ENCODE assay signal across 8 cellular contexts in genomic region chr17:4420692-4421131, GRCh38. TPM values are rescaled to one million over a fixed set of nuclear protein-coding genes. Genes with fewer than 3 reads are reported as not detected.
A peak's percentile ranks its signal among the peaks of the same experiment; 100 is the strongest.
DNase-seq lines count a peak whose midpoint lies in the region; ATAC-seq and TF ChIP-seq lines count a peak whose summit lies in the region.

No MANE protein-coding gene starts in this region.

- peak overlapping the region; percentile 91 for H2AFZ ChIP-seq in HCT116 (ENCODE audit: low read depth, low read length, poor library complexity, severe bottlenecking)

- no peaks in the 10 kb centered on the region for H4K20me1 ChIP-seq in HCT116 (ENCODE audit: insufficient read depth)

- peaks cover 0 to 7% (median 5%) of the 10 kb centered on the region in 7 donors for H3K9me3 Mint-ChIP-seq in CD14-positive monocyte
- H3K9me3 Mint-ChIP-seq in activated CD4-positive, alpha-beta memory T cell treated with anti-CD3 and anti-CD28 coated beads for 36 hours = no peaks in the 10 kb centered on the region

- H3K36me3 Mint-ChIP-seq in CD14-positive monocyte = no peaks in the 10 kb centered on the region
- H3K36me3 Mint-ChIP-seq in activated CD4-positive, alpha-beta memory T cell treated with anti-CD3 and anti-CD28 coated beads for 36 hours = no peaks in the 10 kb centered on the region

- intact Hi-C loops in CD14-positive monocyte (cut with micrococcal nuclease) (loop anchor here in 1 of 2 donors (5.0 to 10.0 kb wide), 2 partner anchors 144 to 207 kb away; partner anchors contain the start of gene GGT6), HCT116 (cut with micrococcal nuclease) (loop anchor here (1.0 to 5.0 kb wide), 3 partner anchors 112 to 468 kb away; no protein-coding TSS in a partner anchor)
- intact Hi-C loops in activated CD4-positive, alpha-beta memory T cell treated with anti-CD3 and anti-CD28 coated beads for 36 hours (cut with micrococcal nuclease) = loop anchor here (5.0 kb wide), 2 partner anchors 147 to 207 kb away; no protein-coding TSS in a partner anchor

- H3K4me3 Mint-ChIP-seq in CD14-positive monocyte = peak overlapping the region in 1 of 2 donors; percentile 46
- H3K4me3 Mint-ChIP-seq in activated CD4-positive, alpha-beta memory T cell treated with anti-CD3 and anti-CD28 coated beads for 36 hours = no peak overlapping the region

- no peaks in the 10 kb centered on the region for H3K36me3 ChIP-seq in HCT116 (ENCODE audit: control insufficient read depth in 1 of 2, insufficient read depth in 2 of 2, low read length in 2 of 2)
- H3K36me3 ChIP-seq in effector memory CD4-positive, alpha-beta T cell (ENCODE audit: control insufficient read depth, insufficient read depth, low read length) = no peaks in the 10 kb centered on the region

- no peak overlapping the region for H3K9ac ChIP-seq in HCT116 (ENCODE audit: low read length)

- H3K27me3 ChIP-seq in HCT116 (ENCODE audit: insufficient read depth, low read length) = no peaks in the 10 kb centered on the region
- H3K27me3 ChIP-seq in effector memory CD4-positive, alpha-beta T cell (replicated peaks; ENCODE audit: control insufficient read depth, insufficient read depth, low read length, poor library complexity, severe bottlenecking) = no peaks in the 10 kb centered on the region

- POLR2A ChIA-PET in HCT116 (lab: Charles Lee) = interaction anchor here (1.0 kb wide), 1 partner anchor 135 kb away, joined by 4 read pairs; the partner anchor contains the start of gene MYBBP1A
- POLR2A ChIA-PET in activated CD4-positive, alpha-beta memory T cell treated with anti-CD3 and anti-CD28 coated beads for 36 hours (lab: Charles Lee) = no interaction called here

- no peak overlapping the region for H3K4me3 ChIP-seq in HCT116 (replicated peaks in 1 of 2; ENCODE audit: low read depth in 1 of 2, low read length in 2 of 2)
- H3K4me3 ChIP-seq in effector memory CD4-positive, alpha-beta T cell (ENCODE audit: insufficient read depth, low read depth, low read length, poor library complexity, severe bottlenecking) = no peak overlapping the region

- H3K27ac ChIP-seq in HCT116 (ENCODE audit: low read depth, low read length) = no peak overlapping the region
- H3K27ac ChIP-seq in effector memory CD4-positive, alpha-beta T cell (ENCODE audit: insufficient read depth, low read length, poor library complexity, severe bottlenecking) = no peak overlapping the region

- H3K9me2 ChIP-seq in HCT116 (ENCODE audit: insufficient read depth) = no peaks in the 10 kb centered on the region

- TF ChIP-seq POLR2A in HCT116 (IDR thresholded peaks at IDR 0.05; ENCODE audit: borderline replicate concordance, extremely low read depth, insufficient read depth, insufficient read length) = no peak

- RAD21 ChIA-PET in HCT116 (lab: Charles Lee; ENCODE audit: low non-redundant PET in 1 of 2, low total read pairs in 2 of 2, uncharacterized antibody in 2 of 2, unreplicated experiment in 2 of 2) = interaction anchor here in 1 of 2 experiments (0.7 to 1.0 kb wide), 2 partner anchors 93 to 114 kb away, joined by 3 to 4 read pairs; no protein-coding TSS in a partner anchor

- DNase-seq in CD14-positive monocyte (ENCODE audit: low spot score) = peak; percentile 62
- DNase-seq in HCT116 (ENCODE audit: low read depth, low spot score) = peak; percentile 71
- DNase-seq in NCI-H748 treated with DMSO at 0.1 percent for 48 hours (lab: John Stamatoyannopoulos, UW) = peak; percentile 69
- peak; percentile 68 for DNase-seq in activated CD4-positive, alpha-beta memory T cell treated with anti-CD3 and anti-CD28 coated beads for 36 hours
- DNase-seq in effector memory CD4-positive, alpha-beta T cell = peak; percentile 7 to 34 (median 17)
- peak; percentile 91 for DNase-seq in medulla oblongata (ENCODE audit: extremely low spot score)
- DNase-seq in stimulated activated CD8-positive, alpha-beta memory T cell treated with anti-CD3 and anti-CD28 coated beads, Interleukin-4, amount 100 ng/mL, for 24 hours (ENCODE audit: low read depth) = peak; percentile 31
- no peak for DNase-seq in mesenteric fat pad (ENCODE audit: low spot score)

- peaks cover 26% of the 10 kb centered on the region for H3K4me1 Mint-ChIP-seq in CD14-positive monocyte
- H3K4me1 Mint-ChIP-seq in activated CD4-positive, alpha-beta memory T cell treated with anti-CD3 and anti-CD28 coated beads for 36 hours (ENCODE audit: low read depth) = peaks cover 3% of the 10 kb centered on the region

- peaks cover 3 to 6% of the 10 kb centered on the region in 2 experiments; a peak in 2 of 4 replicates for H3K4me1 ChIP-seq in HCT116 (ENCODE audit: control insufficient read depth in 1 of 2, insufficient read depth in 2 of 2, low read length in 2 of 2)
- H3K4me1 ChIP-seq in effector memory CD4-positive, alpha-beta T cell (ENCODE audit: control insufficient read depth, insufficient read depth, low read length, poor library complexity, severe bottlenecking) = no peaks in the 10 kb centered on the region

- H3K4me2 ChIP-seq in HCT116 (ENCODE audit: low read length) = peak overlapping the region; percentile 54

- no peak overlapping the region for H3K27ac Mint-ChIP-seq in CD14-positive monocyte
- H3K27ac Mint-ChIP-seq in activated CD4-positive, alpha-beta memory T cell treated with anti-CD3 and anti-CD28 coated beads for 36 hours = no peak overlapping the region

- no peaks in the 10 kb centered on the region for H3K79me2 ChIP-seq in HCT116 (ENCODE audit: insufficient read depth, low read length)

- BruUV-seq in HCT116 (replicated peaks; lab: Mats Ljungman, UMichigan) = no TSS peak

- H3K27me3 Mint-ChIP-seq in CD14-positive monocyte (ENCODE audit: low read depth in 3 of 3) = peaks cover 2 to 6% (median 5%) of the 10 kb centered on the region in 3 donors
- H3K27me3 Mint-ChIP-seq in activated CD4-positive, alpha-beta memory T cell treated with anti-CD3 and anti-CD28 coated beads for 36 hours = no peaks in the 10 kb centered on the region

- ATAC-seq in HCT116 = peak; percentile 96

- H3K9me3 ChIP-seq in HCT116 (ENCODE audit: control insufficient read depth in 1 of 2, insufficient read depth in 1 of 2, low read depth in 1 of 2, low read length in 2 of 2) = no peaks in the 10 kb centered on the region
- no peaks in the 10 kb centered on the region for H3K9me3 ChIP-seq in effector memory CD4-positive, alpha-beta T cell (ENCODE audit: control insufficient read depth, low read length)

- peak; percentile 95 for TF ChIP-seq RAD21 in HCT116 (IDR thresholded peaks at IDR 0.05; ENCODE audit: low read depth)

- peak; percentile 93 for TF ChIP-seq CTCF in CD14-positive monocyte (IDR thresholded peaks at IDR 0.05)
- peak; percentile 83 to 87 (median 85) for TF ChIP-seq CTCF in HCT116 (IDR thresholded peaks at IDR 0.05 in 2 of 3, conservative IDR thresholded peaks at IDR 0.05 in 1 of 3; ENCODE audit: borderline replicate concordance in 1 of 3, insufficient read depth in 1 of 3, low read depth in 2 of 3, low read length in 2 of 3)

- CTCF ChIA-PET in HCT116 (lab: Charles Lee) = interaction anchor here (0.6 to 1.4 kb wide), 12 partner anchors 10 to 577 kb away, joined by 3 to 10 read pairs (median 3); no protein-coding TSS in a partner anchor
- CTCF ChIA-PET in activated CD4-positive, alpha-beta memory T cell treated with anti-CD3 and anti-CD28 coated beads for 36 hours (lab: Charles Lee) = interaction anchor here (0.6 to 5.1 kb wide), 27 partner anchors 10 to 667 kb away, joined by 3 to 37 read pairs (median 4); partner anchors contain the start of genes SPNS2 and SPNS3

TF ChIP-seq in HCT116, 20 proteins besides CTCF, POLR2A, EP300 and RAD21 (continues in another document):
- TF ChIP-seq FOSL1 (IDR thresholded peaks at IDR 0.05; ENCODE audit: low read depth) (no peak), SP1 (IDR thresholded peaks at IDR 0.05; ENCODE audit: low read depth) (no peak), JUND (IDR thresholded peaks at IDR 0.05) (no peak), ELF1 (IDR thresholded peaks at IDR 0.05; ENCODE audit: borderline replicate concordance, low read depth) (no peak), SIN3A (IDR thresholded peaks at IDR 0.05; ENCODE audit: low read depth) (no peak), EZH2 (IDR thresholded peaks at IDR 0.05) (no peak), CEBPB (IDR thresholded peaks at IDR 0.05; ENCODE audit: low read depth) (no peak), YY1 (IDR thresholded peaks at IDR 0.05; ENCODE audit: extremely low read depth, insufficient replicate concordance, low read depth, low read length) (no peak), ZFX (IDR thresholded peaks at IDR 0.05) (no peak), ZNF274 (IDR thresholded peaks at IDR 0.05; ENCODE audit: low read depth, low read length) (no peak), TCF7L2 (IDR thresholded peaks at IDR 0.05; ENCODE audit: borderline replicate concordance, extremely low read depth, insufficient read depth, insufficient read length) (no peak), MAX (IDR thresholded peaks at IDR 0.05) (no peak)

RNA-seq across cellular contexts. Expression of gene SPNS3, which starts 13.0 kb away (rescaled TPM):
- 1 to 10 TPM; 2.3 to 4.5 TPM for polyA plus RNA-seq in CD14-positive monocyte
- total RNA-seq in HCT116 (2021; ENCODE audit: unreplicated experiment) = 0.37 TPM
- polyA plus RNA-seq in HCT116 (2012) = 1.1 and 1.2 TPM in 2 replicates
- total RNA-seq in activated CD4-positive, alpha-beta memory T cell treated with anti-CD3 and anti-CD28 coated beads for 36 hours = 1 to 10 TPM; 6.6 to 6.7 TPM
- not detected for total RNA-seq in mesenteric fat pad

RNA-seq across cellular contexts. Expression of gene UBE2G1, which starts 54.2 kb away (rescaled TPM):
- 10 to 100 TPM; 29.3 to 41.4 TPM for polyA plus RNA-seq in CD14-positive monocyte
- 80.6 TPM for total RNA-seq in HCT116 (2021; ENCODE audit: unreplicated experiment)
- 21.9 and 29.5 TPM in 2 replicates for polyA plus RNA-seq in HCT116 (2012)
- total RNA-seq in activated CD4-positive, alpha-beta memory T cell treated with anti-CD3 and anti-CD28 coated beads for 36 hours = 10 to 100 TPM; 54.4 to 57.6 TPM
- total RNA-seq in mesenteric fat pad = 57.6 TPM
